8 cellular contexts compared by ENCODE assay signal in genomic region chr7:148699772-148700629, GRCh38. TPM values are rescaled to one million over a fixed set of nuclear protein-coding genes. Genes with fewer than 3 reads are reported as not detected.
DNase-seq lines count a peak whose midpoint lies in the region; ATAC-seq and TF ChIP-seq lines count a peak whose summit lies in the region.

No MANE protein-coding gene starts in this region.

- peak overlapping the region; percentile 93 for H3K27ac ChIP-seq in RWPE1

- peaks cover 16% of the 10 kb centered on the region for H3K27me3 Mint-ChIP-seq in endothelial cell (ENCODE audit: unreplicated experiment)
- no peaks in the 10 kb centered on the region for H3K27me3 Mint-ChIP-seq in naive thymus-derived CD8-positive, alpha-beta T cell

- H3K4me3 ChIP-seq in AG04449 (ENCODE audit: low read depth, low read length) = peak overlapping the region; percentile 75

- no peak for TF ChIP-seq CTCF in AG04449 (IDR thresholded peaks at IDR 0.05; ENCODE audit: insufficient read depth, low read length, missing control alignments)
- TF ChIP-seq CTCF in RWPE1 (conservative IDR thresholded peaks at IDR 0.05; ENCODE audit: low read depth) = no peak
- no peak for TF ChIP-seq CTCF in endothelial cell (IDR thresholded peaks at IDR 0.05; ENCODE audit: unreplicated experiment)

- DNase-seq in AG04449 (ENCODE audit: low read depth, low spot score) (no peak), RWPE1 (ENCODE audit: low spot score) (no peak), endothelial cell (ENCODE audit: low spot score) (no peak), OCI-M2 (lab: John Stamatoyannopoulos, UW; ENCODE audit: unreplicated experiment) (no peak)
- DNase-seq in naive thymus-derived CD8-positive, alpha-beta T cell = peak in 2 of 10 donors; percentile 26 to 30
- DNase-seq in stimulated activated CD4-positive, alpha-beta T cell treated with anti-CD3 and anti-CD28 coated beads, Interleukin-1b, Interleukin-23, amount 100 ng/mL, for 48 hours = no peak

- peak overlapping the region; percentile 96 for H3K4me3 Mint-ChIP-seq in endothelial cell (ENCODE audit: unreplicated experiment)
- H3K4me3 Mint-ChIP-seq in naive thymus-derived CD8-positive, alpha-beta T cell = peak overlapping the region; percentile 81 to 97 (median 91)

- H3K27ac Mint-ChIP-seq in endothelial cell (ENCODE audit: unreplicated experiment) = peak overlapping the region; percentile 93
- H3K27ac Mint-ChIP-seq in naive thymus-derived CD8-positive, alpha-beta T cell = peak overlapping the region; percentile 79 to 93 (median 88)

- ATAC-seq in GM18498 (IDR thresholded peaks at IDR 0.05; ENCODE audit: unreplicated experiment) (peak; percentile 33), HG03103 (IDR thresholded peaks at IDR 0.05; ENCODE audit: low read depth, unreplicated experiment) (peak; percentile 25)
- no peak for ATAC-seq in naive thymus-derived CD8-positive, alpha-beta T cell

- H3K36me3 Mint-ChIP-seq in endothelial cell (ENCODE audit: low read depth, unreplicated experiment) = peaks cover 7% of the 10 kb centered on the region
- H3K36me3 Mint-ChIP-seq in naive thymus-derived CD8-positive, alpha-beta T cell = no peaks in the 10 kb centered on the region

- H3K4me1 Mint-ChIP-seq in endothelial cell (ENCODE audit: unreplicated experiment) = peaks cover 58% of the 10 kb centered on the region
- peaks cover 37 to 68% (median 65%) of the 10 kb centered on the region in 4 donors for H3K4me1 Mint-ChIP-seq in naive thymus-derived CD8-positive, alpha-beta T cell

- no peaks in the 10 kb centered on the region for H3K9me3 Mint-ChIP-seq in endothelial cell (ENCODE audit: unreplicated experiment)
- no peaks in the 10 kb centered on the region for H3K9me3 Mint-ChIP-seq in naive thymus-derived CD8-positive, alpha-beta T cell

- CTCF ChIA-PET in AG04449 (lab: Yijun Ruan, JAX) = interaction anchor here (0.6 to 1.4 kb wide), 3 partner anchors 12 to 290 kb away, joined by 3 to 4 read pairs (median 3); no protein-coding TSS in a partner anchor
- CTCF ChIA-PET in RWPE1 (lab: Yijun Ruan, JAX) = interaction anchor here (0.7 kb wide), 1 partner anchor 366 kb away, joined by 3 read pairs; no protein-coding TSS in a partner anchor

- POLR2A ChIA-PET in AG04449 (lab: Yijun Ruan, JAX) (interaction anchor here (1.6 to 1.7 kb wide), 2 partner anchors 21 to 242 kb away, joined by 5 to 6 read pairs; no protein-coding TSS in a partner anchor), RWPE1 (lab: Yijun Ruan, JAX; ENCODE audit: low non-redundant PET) (no interaction called here)
- POLR2A ChIA-PET in naive thymus-derived CD8-positive, alpha-beta T cell (lab: Charles Lee) = interaction anchor here (0.7 to 2.4 kb wide), 9 partner anchors 8 to 585 kb away, joined by 3 to 14 read pairs (median 5); no protein-coding TSS in a partner anchor

RNA-seq across cellular contexts. Expression of gene CUL1, which starts 1.3 kb away (rescaled TPM):
- 54.5 TPM for total RNA-seq in endothelial cell (ENCODE audit: unreplicated experiment)
- 10 to 100 TPM; 62.8 to 67.7 TPM for total RNA-seq in naive thymus-derived CD8-positive, alpha-beta T cell
- polyA plus RNA-seq in naive thymus-derived CD8-positive, alpha-beta T cell = 10 to 100 TPM; 39.2 to 50.6 (median 39.6) TPM

Comparison
In these comparisons a context has a peak if more than half of its experiments do, and no peak if none do; other contexts are left out.
1. ATAC-seq: peak in GM18498 (single experiment) and HG03103 (single experiment); none in naive thymus-derived CD8-positive, alpha-beta T cell (0 of 2).